Comparison of ENCODE assay signal across 8 cellular contexts in genomic region chr2:27071277-27071989, GRCh38. TPM values are rescaled to one million over a fixed set of nuclear protein-coding genes. Genes with fewer than 3 reads are reported as not detected.
A peak's percentile ranks its signal among the peaks of the same experiment; 100 is the strongest.
DNase-seq lines count a peak whose midpoint lies in the region; ATAC-seq and TF ChIP-seq lines count a peak whose summit lies in the region.

TSS of gene OST4 (minus strand) at chr2:27071654.

- H3K9me3 Mint-ChIP-seq in activated T-helper 17 cell treated with anti-CD3 and anti-CD28 coated beads, Interleukin-2, amount 50 U/mL, for 72 hours: no peaks in the 10 kb centered on the region
- no peaks in the 10 kb centered on the region for H3K9me3 Mint-ChIP-seq in natural killer cell treated with Interleukin-12 subunit alpha and Interleukin-12 subunit beta and Interleukin-15 and Interleukin-18, amount 100 ng/mL, for 72 hours
- H3K9me3 Mint-ChIP-seq in stimulated activated naive CD8-positive, alpha-beta T cell treated with anti-CD3 and anti-CD28 coated beads, Interleukin-15, Interleukin-2, amounts not matched to agents 100 ng/mL and 50 ng/mL, for 24 hours: no peaks in the 10 kb centered on the region

- H3K4me3 Mint-ChIP-seq in activated T-helper 17 cell treated with anti-CD3 and anti-CD28 coated beads, Interleukin-2, amount 50 U/mL, for 72 hours: peak within 1 kb of the TSS; percentile 97
- peak within 1 kb of the TSS; percentile 98 for H3K4me3 Mint-ChIP-seq in natural killer cell treated with Interleukin-12 subunit alpha and Interleukin-12 subunit beta and Interleukin-15 and Interleukin-18, amount 100 ng/mL, for 72 hours
- H3K4me3 Mint-ChIP-seq in stimulated activated naive CD8-positive, alpha-beta T cell treated with anti-CD3 and anti-CD28 coated beads, Interleukin-15, Interleukin-2, amounts not matched to agents 100 ng/mL and 50 ng/mL, for 24 hours: peak within 1 kb of the TSS; percentile 98

- no peaks in the 10 kb centered on the region for H4K20me1 ChIP-seq in DOHH2 (ENCODE audit: control insufficient read depth, insufficient read depth, low read depth, low read length)
- no peaks in the 10 kb centered on the region for H4K20me1 ChIP-seq in GM23248 (ENCODE audit: insufficient read depth)

- H3K4me1 ChIP-seq in DOHH2 (ENCODE audit: control insufficient read depth, low read length) (peaks cover 58% of the 10 kb centered on the region), GM23248 (ENCODE audit: insufficient read depth) (peaks cover 21% of the 10 kb centered on the region)

- H3K36me3 ChIP-seq in DOHH2 (ENCODE audit: control insufficient read depth, low read length) (peaks cover 43% of the 10 kb centered on the region), GM23248 (ENCODE audit: low read depth) (peaks cover 13% of the 10 kb centered on the region)

- H3K4me2 ChIP-seq in DOHH2 (ENCODE audit: low read length) (peak within 1 kb of the TSS; percentile 74), GM23248 (ENCODE audit: unreplicated experiment) (peak within 1 kb of the TSS; percentile 83)

- DNase-seq in GM23248 (peak; percentile 98), Kasumi-1 (lab: John Stamatoyannopoulos, UW) (peak; percentile 74 to 81), RWPE1 (ENCODE audit: low spot score) (peak; percentile 93), fibroblast of mammary gland (ENCODE audit: low read depth) (peak; percentile 89)
- DNase-seq in natural killer cell treated with Interleukin-12 subunit alpha and Interleukin-12 subunit beta and Interleukin-15 and Interleukin-18, amount 100 ng/mL, for 72 hours (ENCODE audit: low spot score): peak; percentile 95

- H2AFZ ChIP-seq in GM23248: peak within 1 kb of the TSS; percentile 79

- H3K36me3 Mint-ChIP-seq in activated T-helper 17 cell treated with anti-CD3 and anti-CD28 coated beads, Interleukin-2, amount 50 U/mL, for 72 hours (ENCODE audit: low read depth): peaks cover 49% of the 10 kb centered on the region
- peaks cover 17% of the 10 kb centered on the region for H3K36me3 Mint-ChIP-seq in natural killer cell treated with Interleukin-12 subunit alpha and Interleukin-12 subunit beta and Interleukin-15 and Interleukin-18, amount 100 ng/mL, for 72 hours
- peaks cover 39% of the 10 kb centered on the region for H3K36me3 Mint-ChIP-seq in stimulated activated naive CD8-positive, alpha-beta T cell treated with anti-CD3 and anti-CD28 coated beads, Interleukin-15, Interleukin-2, amounts not matched to agents 100 ng/mL and 50 ng/mL, for 24 hours (ENCODE audit: low read depth)

- H3K4me3 ChIP-seq in DOHH2 (ENCODE audit: low read length) (peak within 1 kb of the TSS; percentile 86), GM23248 (peak within 1 kb of the TSS; percentile 91), fibroblast of mammary gland (ENCODE audit: control insufficient read depth, low read depth, low read length) (peak within 1 kb of the TSS; percentile 99)

- TF ChIP-seq CTCF in DOHH2 (IDR thresholded peaks at IDR 0.05; ENCODE audit: low read depth, low read length, poor library complexity, severe bottlenecking) (peak; percentile 35), RWPE1 (conservative IDR thresholded peaks at IDR 0.05; ENCODE audit: low read depth) (no peak), fibroblast of mammary gland (conservative IDR thresholded peaks at IDR 0.05; ENCODE audit: control insufficient read depth, insufficient read depth, low read depth, low read length) (no peak)

- H3K9me2 ChIP-seq in DOHH2 (replicated peaks; ENCODE audit: control insufficient read depth, low read length): no peaks in the 10 kb centered on the region
- H3K9me2 ChIP-seq in GM23248 (ENCODE audit: insufficient read depth): no peaks in the 10 kb centered on the region

- in situ Hi-C loops in GM23248 (cut with MboI): no loop called here

- CTCF ChIA-PET in RWPE1 (lab: Yijun Ruan, JAX): interaction anchor here (0.6 to 1.3 kb wide), 3 partner anchors 14 to 613 kb away, joined by 3 to 4 read pairs (median 3); partner anchors contain the start of gene KHK

- H3K27ac ChIP-seq in DOHH2 (ENCODE audit: low read depth, low read length) (peak within 1 kb of the TSS; percentile 37), GM23248 (peak within 1 kb of the TSS; percentile 69), RWPE1 (peak within 1 kb of the TSS; percentile 75)

- POLR2A ChIA-PET in RWPE1 (lab: Yijun Ruan, JAX; ENCODE audit: low non-redundant PET): interaction anchor here (1.4 kb wide), 1 partner anchor 16 kb away, joined by 4 read pairs; no protein-coding TSS in a partner anchor

- peak within 1 kb of the TSS; percentile 96 for H3K27ac Mint-ChIP-seq in activated T-helper 17 cell treated with anti-CD3 and anti-CD28 coated beads, Interleukin-2, amount 50 U/mL, for 72 hours
- peak within 1 kb of the TSS; percentile 94 to 97 for H3K27ac Mint-ChIP-seq in natural killer cell treated with Interleukin-12 subunit alpha and Interleukin-12 subunit beta and Interleukin-15 and Interleukin-18, amount 100 ng/mL, for 72 hours
- H3K27ac Mint-ChIP-seq in stimulated activated naive CD8-positive, alpha-beta T cell treated with anti-CD3 and anti-CD28 coated beads, Interleukin-15, Interleukin-2, amounts not matched to agents 100 ng/mL and 50 ng/mL, for 24 hours: peak within 1 kb of the TSS; percentile 93

- H3K79me2 ChIP-seq in DOHH2 (ENCODE audit: control insufficient read depth, low read length) (peaks cover 34% of the 10 kb centered on the region), GM23248 (ENCODE audit: insufficient read depth) (peaks cover 50% of the 10 kb centered on the region)

- peaks cover 34% of the 10 kb centered on the region for H3K4me1 Mint-ChIP-seq in activated T-helper 17 cell treated with anti-CD3 and anti-CD28 coated beads, Interleukin-2, amount 50 U/mL, for 72 hours
- peaks cover 65 to 68% of the 10 kb centered on the region in 2 donors for H3K4me1 Mint-ChIP-seq in natural killer cell treated with Interleukin-12 subunit alpha and Interleukin-12 subunit beta and Interleukin-15 and Interleukin-18, amount 100 ng/mL, for 72 hours (ENCODE audit: low read depth in 2 of 2)
- peaks cover 76% of the 10 kb centered on the region for H3K4me1 Mint-ChIP-seq in stimulated activated naive CD8-positive, alpha-beta T cell treated with anti-CD3 and anti-CD28 coated beads, Interleukin-15, Interleukin-2, amounts not matched to agents 100 ng/mL and 50 ng/mL, for 24 hours (ENCODE audit: low read depth)

- no peaks in the 10 kb centered on the region for H3K27me3 Mint-ChIP-seq in activated T-helper 17 cell treated with anti-CD3 and anti-CD28 coated beads, Interleukin-2, amount 50 U/mL, for 72 hours
- H3K27me3 Mint-ChIP-seq in natural killer cell treated with Interleukin-12 subunit alpha and Interleukin-12 subunit beta and Interleukin-15 and Interleukin-18, amount 100 ng/mL, for 72 hours: no peaks in the 10 kb centered on the region
- no peaks in the 10 kb centered on the region for H3K27me3 Mint-ChIP-seq in stimulated activated naive CD8-positive, alpha-beta T cell treated with anti-CD3 and anti-CD28 coated beads, Interleukin-15, Interleukin-2, amounts not matched to agents 100 ng/mL and 50 ng/mL, for 24 hours

- H3K27me3 ChIP-seq in DOHH2 (ENCODE audit: control insufficient read depth, low read length) (no peaks in the 10 kb centered on the region), GM23248 (replicated peaks; ENCODE audit: insufficient read depth) (no peaks in the 10 kb centered on the region)

- ATAC-seq in activated T-helper 17 cell treated with anti-CD3 and anti-CD28 coated beads, Interleukin-2, amount 50 U/mL, for 72 hours (replicated peaks): peak; percentile 96
- ATAC-seq in natural killer cell treated with Interleukin-12 subunit alpha and Interleukin-12 subunit beta and Interleukin-15 and Interleukin-18, amount 100 ng/mL, for 72 hours: peak; percentile 95 to 97

- H3K9ac ChIP-seq in GM23248: peak within 1 kb of the TSS; percentile 96

- peaks cover 13% of the 10 kb centered on the region; the same call in 1 of the 2 replicates for H3F3A ChIP-seq in DOHH2 (ENCODE audit: control insufficient read depth, insufficient read depth)
- H3F3A ChIP-seq in GM23248 (ENCODE audit: insufficient read depth): peaks cover 12% of the 10 kb centered on the region; the same call in 1 of the 2 replicates

- 1% methylated on average over 48 to 77 of the region's 86 CpGs for whole genome bisulfite sequencing in GM23248 (ENCODE audit: low coverage in 1 of 2, low lambda C conversion rate in 2 of 2, missing lambda C conversion rate in 2 of 2), 2 experiments

- H3K9me3 ChIP-seq in DOHH2 (ENCODE audit: control insufficient read depth, insufficient read depth, low read length): no peaks in the 10 kb centered on the region
- no peaks in the 10 kb centered on the region for H3K9me3 ChIP-seq in GM23248 (ENCODE audit: low read depth)

RNA-seq across cellular contexts. Expression of gene OST4, which starts in this region (rescaled TPM):
- 445 and 499 TPM in 2 replicates for total RNA-seq in GM23248 (2014; rRNA removed; shearing (Covaris generic))
- polyA plus RNA-seq in GM23248 (2016; fragmentation: Nextera tagmentation; extraction: Ambion mirVana): 906 and 942 TPM in 2 replicates
- 100 to 1,000 TPM; 286 to 313 TPM for total RNA-seq in activated T-helper 17 cell treated with anti-CD3 and anti-CD28 coated beads, Interleukin-2, amount 50 U/mL, for 72 hours
- 100 to 1,000 TPM; 286 to 393 TPM for total RNA-seq in natural killer cell treated with Interleukin-12 subunit alpha and Interleukin-12 subunit beta and Interleukin-15 and Interleukin-18, amount 100 ng/mL, for 72 hours

Comparison
In these comparisons a context has a peak if more than half of its experiments do, and no peak if none do; other contexts are left out.
1. Peak in every context shown above with its lines: DNase-seq, ATAC-seq, H3K4me3 ChIP-seq and H3K27ac ChIP-seq.